Comparison of ENCODE assay signal across 11 cellular contexts in the genomic region with DNA sequence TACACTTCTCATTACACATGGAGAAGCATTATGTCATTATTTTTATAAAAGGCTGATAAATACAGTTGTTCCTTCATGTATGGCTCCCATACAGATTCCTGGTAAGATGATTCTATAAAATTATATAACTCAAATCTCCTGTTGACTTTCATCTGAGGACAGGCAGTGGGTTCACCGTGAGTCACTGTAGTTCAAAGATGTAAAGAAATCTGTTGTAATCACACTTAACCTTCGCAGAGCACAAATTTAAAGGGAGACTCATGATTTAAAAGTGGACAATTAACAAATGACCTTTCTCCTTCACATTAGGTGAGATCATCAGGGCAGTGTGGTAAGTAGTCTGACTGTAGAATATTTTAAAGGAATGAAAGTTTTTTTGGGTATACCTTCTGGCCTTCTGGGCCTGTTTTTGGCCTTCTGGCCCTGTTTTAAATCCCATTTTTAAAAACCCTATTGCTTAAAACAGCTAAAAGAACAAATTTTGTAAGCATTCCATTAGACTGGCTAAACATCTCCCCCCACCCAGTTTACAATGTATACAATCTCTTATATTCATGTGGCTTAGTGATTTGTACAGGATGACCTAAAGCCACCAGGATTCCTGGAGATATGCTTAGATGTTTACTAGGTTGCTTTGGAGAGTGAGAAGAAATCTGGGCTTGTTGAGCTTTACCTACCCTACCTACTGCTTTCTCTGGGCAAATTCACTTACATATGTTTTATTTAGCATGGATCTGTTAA.
DNase-seq lines count a peak whose midpoint lies in the region; ATAC-seq, FAIRE-seq and TF ChIP-seq lines count a peak whose summit lies in the region.
"Had no signal": no experiment of that assay in that cellular context is flagged by ENCODE, and none has a peak within 500 bp of the region (broad histone marks: within the 10 kb centered on the region; RNA-seq: fewer than 3 reads in every experiment).

No MANE protein-coding gene starts in this region.

- H3K4me3 ChIP-seq in right cardiac atrium (ENCODE audit: low read length): no peak overlapping the region
- H3K4me3 ChIP-seq in lower lobe of right lung: no peak overlapping the region
- H3K4me3 ChIP-seq in aorta (ENCODE audit: low read length in 2 of 2): peak overlapping the region; percentile 20 to 48

- intact Hi-C loops in right cardiac atrium (cut with DNase I) (no loop called here), cardiac septum (cut with DNase I) (loop anchor here (10.0 kb wide), 1 partner anchor 99 kb away; no protein-coding TSS in a partner anchor), lower lobe of right lung (cut with DNase I) (no loop called here), aorta (cut with DNase I) (no loop called here)

- WGBS in right cardiac atrium: 68% methylated on average over 2 of the region's 2 CpGs
- 62 to 72% methylated on average over 2 of the region's 2 CpGs for WGBS in aorta, 2 donors

- DNase-seq in right cardiac atrium (no peak), cardiac septum (ENCODE audit: low spot score) (no peak), amniotic epithelial cell (ENCODE audit: low read depth) (peak; percentile 79), lower lobe of right lung (no peak), aorta (no peak), D721Med (ENCODE audit: insufficient read length, low spot score) (no peak), dedifferentiated amniotic fluid mesenchymal stem cell (ENCODE audit: extremely low spot score) (no peak)
- DNase-seq: activated CD4-positive, alpha-beta memory T cell treated with anti-CD3 and anti-CD28 coated beads for 36 hours; DMS 273 treated with DMSO at 0.1 percent for 48 hours; NCI-H2171 treated with DMSO at 0.1 percent for 48 hours had no signal

- peak overlapping the region; percentile 19 for H3K27ac ChIP-seq in right cardiac atrium (ENCODE audit: low read length)
- peak overlapping the region; percentile 29 for H3K27ac ChIP-seq in lower lobe of right lung
- peak overlapping the region; percentile 19 to 88 for H3K27ac ChIP-seq in aorta (ENCODE audit: low read depth in 1 of 2, low read length in 2 of 2)

- H3K36me3 ChIP-seq in lower lobe of right lung (no peaks in the 10 kb centered on the region), aorta (ENCODE audit: control insufficient read depth in 1 of 2, insufficient read depth in 2 of 2, low read length in 1 of 2) (no peaks in the 10 kb centered on the region)

- no peaks in the 10 kb centered on the region for H3K9me3 ChIP-seq in right cardiac atrium (ENCODE audit: control insufficient read depth, low read length)
- H3K9me3 ChIP-seq in lower lobe of right lung: no peaks in the 10 kb centered on the region
- H3K9me3 ChIP-seq in aorta (ENCODE audit: control insufficient read depth, low read length): no peaks in the 10 kb centered on the region

- TF ChIP-seq CTCF in lower lobe of right lung (IDR thresholded peaks at IDR 0.05) (no peak), D721Med (IDR thresholded peaks at IDR 0.05; ENCODE audit: insufficient read depth, missing control alignments) (no peak)

- FAIRE-seq in D721Med (lab: Jason Lieb, UNC): no peak

- H3K4me1 ChIP-seq in right cardiac atrium (ENCODE audit: control insufficient read depth, insufficient read depth, low read length): peaks cover 2% of the 10 kb centered on the region
- H3K4me1 ChIP-seq in lower lobe of right lung: peaks cover 8% of the 10 kb centered on the region
- peaks cover 4 to 5% of the 10 kb centered on the region in 2 donors for H3K4me1 ChIP-seq in aorta (ENCODE audit: control insufficient read depth in 1 of 2, insufficient read depth in 2 of 2, low read length in 2 of 2)

- ATAC-seq in right cardiac atrium: no peak
- ATAC-seq in lower lobe of right lung: peak in 1 of 2 donors; percentile 23
- no peak for ATAC-seq in aorta (ENCODE audit: low FRiP score)
- no peak for ATAC-seq in HG03571 (IDR thresholded peaks at IDR 0.05; ENCODE audit: unreplicated experiment)

- H3K27me3 ChIP-seq in right cardiac atrium (ENCODE audit: control insufficient read depth, insufficient read depth): no peaks in the 10 kb centered on the region
- H3K27me3 ChIP-seq in lower lobe of right lung (ENCODE audit: low read depth): no peaks in the 10 kb centered on the region
- H3K27me3 ChIP-seq in aorta (ENCODE audit: control insufficient read depth in 1 of 2, insufficient read depth in 2 of 2, low read length in 1 of 2): no peaks in the 10 kb centered on the region

Comparison
In these comparisons a context has a peak if more than half of its experiments do, and no peak if none do; other contexts are left out.
1. H3K4me3 ChIP-seq: peak in aorta (2 of 2); none in right cardiac atrium (single experiment) and lower lobe of right lung (single experiment).
2. Peak in every context shown above with its lines, with median percentiles within 50 percentile points of each other: H3K27ac ChIP-seq.